Comparison of ENCODE assay signal across 37 cellular contexts in the genomic region with DNA sequence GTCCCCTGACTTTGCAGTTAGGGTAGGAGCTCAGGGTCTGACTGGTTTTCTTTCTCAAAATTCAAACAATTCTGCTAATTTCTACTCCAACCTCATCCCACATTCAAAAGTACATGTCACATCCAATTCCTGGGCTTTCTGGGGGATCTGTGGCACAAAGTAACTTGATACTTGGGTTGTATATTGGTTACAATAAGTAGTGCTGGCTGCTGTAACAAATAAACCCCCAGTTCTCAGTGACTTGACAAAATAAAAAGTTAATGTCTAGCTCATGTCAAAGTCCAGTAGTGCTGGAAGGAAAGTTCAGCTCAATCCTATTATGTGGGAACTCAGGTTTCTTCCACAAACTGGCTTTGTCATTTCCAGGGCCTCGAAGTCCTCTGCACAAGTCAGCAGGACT. TPM values are rescaled to one million over a fixed set of nuclear protein-coding genes. Genes with fewer than 3 reads are reported as not detected.
DNase-seq lines count a peak whose midpoint lies in the region; ATAC-seq, FAIRE-seq and TF ChIP-seq lines count a peak whose summit lies in the region.
"Had no signal": no experiment of that assay in that cellular context is flagged by ENCODE, and none has a peak within 500 bp of the region (broad histone marks: within the 10 kb centered on the region; RNA-seq: fewer than 3 reads in every experiment).

No MANE protein-coding gene starts in this region.

- H3K36me3 Mint-ChIP-seq in neural crest cell (ENCODE audit: low read depth) = no peaks in the 10 kb centered on the region
- no peaks in the 10 kb centered on the region for H3K36me3 Mint-ChIP-seq in naive thymus-derived CD8-positive, alpha-beta T cell
- H3K36me3 Mint-ChIP-seq: CD14-positive monocyte; CD4-positive, alpha-beta memory T cell; CD4-positive, CD25-positive, alpha-beta regulatory T cell; CD8-positive, alpha-beta memory T cell; CD8-positive, alpha-beta T cell had no signal

- H3K27me3 Mint-ChIP-seq in neural crest cell (ENCODE audit: low read depth) = no peaks in the 10 kb centered on the region
- peaks cover 0 to 2% (median 0%) of the 10 kb centered on the region in 5 donors for H3K27me3 Mint-ChIP-seq in naive thymus-derived CD8-positive, alpha-beta T cell
- H3K27me3 Mint-ChIP-seq: B cell had no signal

- H3K36me3 ChIP-seq in HepG2 (replicated peaks in 1 of 2; ENCODE audit: control insufficient read depth in 1 of 2, insufficient read depth in 2 of 2, low read length in 2 of 2) (no peaks in the 10 kb centered on the region), right lobe of liver (no peaks in the 10 kb centered on the region), KMS-11 (ENCODE audit: insufficient read depth) (no peaks in the 10 kb centered on the region), K562 (ENCODE audit: control insufficient read depth, insufficient read depth, low read length) (no peaks in the 10 kb centered on the region)
- H3K36me3 ChIP-seq: BE2C; BLaER1; BLaER1 treated with 17β-estradiol and CSF1 and Interleukin-3, amounts not matched to agents 10 nM and 100 nM had no signal

- no TSS peak for BruUV-seq in HepG2 (replicated peaks; lab: Mats Ljungman, UMichigan)
- no TSS peak for BruUV-seq in K562 (replicated peaks; lab: Mats Ljungman, UMichigan)

- peaks cover 6% of the 10 kb centered on the region; the same call in 1 of the 2 replicates for H3K4me1 ChIP-seq in HepG2 (ENCODE audit: insufficient read depth, low read length)
- no peaks in the 10 kb centered on the region for H3K4me1 ChIP-seq in right lobe of liver
- H3K4me1 ChIP-seq in KMS-11 (ENCODE audit: low read depth, poor library complexity, severe bottlenecking) = peaks cover 61% of the 10 kb centered on the region
- H3K4me1 ChIP-seq in K562 (replicated peaks in 1 of 2; ENCODE audit: control insufficient read depth in 2 of 2, insufficient read depth in 2 of 2, low read length in 2 of 2) = peaks cover 0 to 4% of the 10 kb centered on the region in 2 experiments; a peak in 2 of 5 replicates
- H3K4me1 ChIP-seq: A549, BE2C had no signal

- no peaks in the 10 kb centered on the region for H3K9me1 ChIP-seq in K562 (ENCODE audit: control insufficient read depth, insufficient read depth, low read length)

- no peaks in the 10 kb centered on the region for H3K9me3 ChIP-seq in HepG2 (ENCODE audit: low read length)
- H3K9me3 ChIP-seq in right lobe of liver = no peaks in the 10 kb centered on the region
- no peaks in the 10 kb centered on the region for H3K9me3 ChIP-seq in K562 (replicated peaks; ENCODE audit: control insufficient read depth, insufficient read depth, low read depth, low read length)
- H3K9me3 ChIP-seq: A549; BE2C; BLaER1; BLaER1 treated with 17β-estradiol and CSF1 and Interleukin-3, amounts not matched to agents 10 nM and 100 nM; Caco-2 had no signal

- no peaks in the 10 kb centered on the region for H3K9me3 Mint-ChIP-seq in neural crest cell
- no peaks in the 10 kb centered on the region for H3K9me3 Mint-ChIP-seq in naive thymus-derived CD8-positive, alpha-beta T cell
- H3K9me3 Mint-ChIP-seq: CD14-positive monocyte; CD4-positive, alpha-beta memory T cell; CD4-positive, alpha-beta T cell; CD4-positive, CD25-positive, alpha-beta regulatory T cell; CD8-positive, alpha-beta memory T cell; CD8-positive, alpha-beta T cell had no signal

- POLR2A ChIA-PET in HepG2 (lab: Yijun Ruan, JAX) = no interaction called here
- POLR2A ChIA-PET in K562 (lab: Yijun Ruan, JAX) = interaction anchor here (0.6 kb wide), 1 partner anchor 16 kb away, joined by 4 read pairs; no protein-coding TSS in a partner anchor
- POLR2A ChIA-PET in naive thymus-derived CD8-positive, alpha-beta T cell (lab: Charles Lee) = no interaction called here

- H3K4me3 ChIP-seq in HepG2 (replicated peaks in 1 of 3; ENCODE audit: insufficient read depth in 1 of 3, low read depth in 2 of 3, low read length in 3 of 3) = no peak overlapping the region
- H3K4me3 ChIP-seq in right lobe of liver = no peak overlapping the region
- H3K4me3 ChIP-seq in KMS-11 (IDR thresholded peaks at IDR 0.05; ENCODE audit: insufficient read depth, low read depth, low read length) = no peak overlapping the region
- no peak overlapping the region for H3K4me3 ChIP-seq in K562
- H3K4me3 ChIP-seq: A549; BLaER1; BLaER1 treated with 17β-estradiol and CSF1 and Interleukin-3, amounts not matched to agents 10 nM and 100 nM had no signal

- H3K27ac ChIP-seq in HepG2 (ENCODE audit: extremely low read length, insufficient read depth, low read length) (no peak overlapping the region), right lobe of liver (no peak overlapping the region), KMS-11 (peak overlapping the region; percentile 61), K562 (ENCODE audit: extremely low read depth, low read depth, low read length) (no peak overlapping the region)
- H3K27ac ChIP-seq: 22Rv1; A549; BLaER1; BLaER1 treated with 17β-estradiol and CSF1 and Interleukin-3, amounts not matched to agents 10 nM and 100 nM; C4-2B had no signal

- TF ChIP-seq CTCF in HepG2 (CRISPR knock-in tag; IDR thresholded peaks at IDR 0.05) = no peak
- no peak for TF ChIP-seq CTCF in right lobe of liver (IDR thresholded peaks at IDR 0.05)
- TF ChIP-seq CTCF in KMS-11 (conservative IDR thresholded peaks at IDR 0.05; ENCODE audit: low read depth, low read length) = no peak
- TF ChIP-seq CTCF in K562 (IDR thresholded peaks at IDR 0.05 in 2 of 3, conservative IDR thresholded peaks at IDR 0.05 in 1 of 3; ENCODE audit: insufficient read depth in 2 of 3, low read depth in 1 of 3, low read length in 3 of 3) = no peak
- TF ChIP-seq CTCF in neural crest cell (conservative IDR thresholded peaks at IDR 0.05) = no peak

- H3K79me2 ChIP-seq in HepG2 (ENCODE audit: insufficient read depth, low read length) = no peaks in the 10 kb centered on the region
- no peaks in the 10 kb centered on the region for H3K79me2 ChIP-seq in KMS-11 (ENCODE audit: insufficient read depth, low read depth)
- no peaks in the 10 kb centered on the region for H3K79me2 ChIP-seq in K562 (ENCODE audit: control insufficient read depth, insufficient read depth, low read length)

- intact Hi-C loops in HepG2 (cut with micrococcal nuclease; ENCODE audit: unreplicated experiment) (no loop called here), right lobe of liver (cut with DNase I) (no loop called here), K562 (cut with micrococcal nuclease) (no loop called here)

- DNase-seq in HepG2 (ENCODE audit: low spot score) (no peak), right lobe of liver (no peak), K562 (ENCODE audit: extremely low read depth in 1 of 4, low spot score in 3 of 4) (no peak), neural crest cell (ENCODE audit: low read depth, low spot score) (no peak), hepatic stellate cell (ENCODE audit: low spot score) (no peak)
- DNase-seq in naive thymus-derived CD8-positive, alpha-beta T cell = no peak
- DNase-seq in stimulated activated CD4-positive, alpha-beta T cell treated with anti-CD3 and anti-CD28 coated beads, Interleukin-12 subunit alpha, Interleukin-12 subunit beta, amount 100 ng/mL, for 4 hours = no peak
- DNase-seq: 8988T; ACHN; AML-193; BE2C; C1 segment of cervical spinal cord; Caco-2; Calu3; CD4-positive, alpha-beta memory T cell; CD4-positive, alpha-beta T cell; CD4-positive, CD25-positive, alpha-beta regulatory T cell; CD8-positive, alpha-beta memory T cell; CD8-positive, alpha-beta T cell; COR-L47; DMS 273 treated with DMSO at 0.1 percent for 48 hours; DMS153; DMS53; DMS79; DMS79 treated with DMSO at 0.1 percent for 48 hours; DND-41; EL had no signal

- peak overlapping the region; percentile 16 for H3K27ac Mint-ChIP-seq in neural crest cell (ENCODE audit: unreplicated experiment)
- no peak overlapping the region for H3K27ac Mint-ChIP-seq in naive thymus-derived CD8-positive, alpha-beta T cell
- H3K27ac Mint-ChIP-seq: B cell; CD14-positive monocyte; CD4-positive, alpha-beta memory T cell; CD4-positive, alpha-beta T cell; CD4-positive, CD25-positive, alpha-beta regulatory T cell; CD8-positive, alpha-beta memory T cell; CD8-positive, alpha-beta T cell had no signal

- no peak overlapping the region for H3K9ac ChIP-seq in HepG2 (ENCODE audit: insufficient read depth, low read depth, low read length)
- H3K9ac ChIP-seq in KMS-11 = peak overlapping the region; percentile 4; the same call in 1 of the 2 replicates
- H3K9ac ChIP-seq in K562 (ENCODE audit: insufficient read depth in 1 of 2, low read depth in 2 of 2, low read length in 2 of 2) = no peak overlapping the region
- H3K9ac ChIP-seq: BLaER1; BLaER1 treated with 17β-estradiol and CSF1 and Interleukin-3, amounts not matched to agents 10 nM and 100 nM had no signal

- FAIRE-seq in HepG2 (lab: Jason Lieb, UNC) (no peak), K562 (lab: Jason Lieb, UNC) (no peak)
- FAIRE-seq: A204.1, A549, D721Med had no signal

- H3K4me1 Mint-ChIP-seq in neural crest cell = no peaks in the 10 kb centered on the region
- peaks cover 6 to 18% (median 9%) of the 10 kb centered on the region in 4 donors for H3K4me1 Mint-ChIP-seq in naive thymus-derived CD8-positive, alpha-beta T cell
- H3K4me1 Mint-ChIP-seq: CD8-positive, alpha-beta memory T cell had no signal

- TF ChIP-seq EP300 in HepG2 (IDR thresholded peaks at IDR 0.05; ENCODE audit: low read depth in 2 of 2, low read length in 2 of 2) (no peak), HepG2 (CRISPR knock-in tag; IDR thresholded peaks at IDR 0.05; ENCODE audit: borderline replicate concordance) (no peak), K562 (IDR thresholded peaks at IDR 0.05; ENCODE audit: low read length) (no peak)

- in situ Hi-C loops in HepG2 (cut with HindIII; ENCODE audit: extremely low pct_ligation_motif_present, low pct_unique_long_range_greater_than_20kb) (no loop called here), K562 (cut with MboI) (no loop called here)

- no peaks in the 10 kb centered on the region for H4K20me1 ChIP-seq in HepG2 (ENCODE audit: insufficient read depth, low read length)
- no peaks in the 10 kb centered on the region for H4K20me1 ChIP-seq in KMS-11 (ENCODE audit: insufficient read depth)
- H4K20me1 ChIP-seq in K562 (replicated peaks; ENCODE audit: control insufficient read depth, insufficient read depth, low read length) = no peaks in the 10 kb centered on the region
- H4K20me1 ChIP-seq: BLaER1; BLaER1 treated with 17β-estradiol and CSF1 and Interleukin-3, amounts not matched to agents 10 nM and 100 nM had no signal

- no peak overlapping the region for H2AFZ ChIP-seq in HepG2 (ENCODE audit: low read length)
- peak overlapping the region; percentile 44; the same call in 1 of the 2 replicates for H2AFZ ChIP-seq in KMS-11 (ENCODE audit: low read depth)
- H2AFZ ChIP-seq in K562 (ENCODE audit: low read depth, low read length) = no peak overlapping the region

- 44% methylated on average over 1 of the region's 1 CpG for WGBS in HepG2 (ENCODE audit: low lambda C conversion rate)
- WGBS in right lobe of liver (ENCODE audit: insufficient coverage, low coverage, low lambda C conversion rate, missing lambda C conversion rate) = 100% methylated on average over 1 of the region's 1 CpG
- 0% methylated on average over 1 of the region's 1 CpG for WGBS in K562 (ENCODE audit: insufficient coverage, low coverage, missing lambda C conversion rate)

- TF ChIP-seq RAD21 in HepG2 (CRISPR knock-in tag; IDR thresholded peaks at IDR 0.05) (no peak), K562 (CRISPR knock-in tag; conservative IDR thresholded peaks at IDR 0.05 in 1 of 2, IDR thresholded peaks at IDR 0.05 in 1 of 2) (no peak)

- CTCF ChIA-PET in HepG2 (lab: Yijun Ruan, JAX; ENCODE audit: low intra/inter-chr PET ratio, low total read pairs) (no interaction called here), K562 (lab: Yijun Ruan, JAX; ENCODE audit: low intra/inter-chr PET ratio) (no interaction called here)

- H3K4me2 ChIP-seq in HepG2 (ENCODE audit: low read depth, low read length) (no peak overlapping the region), KMS-11 (peak overlapping the region; percentile 75; the same call in 1 of the 2 replicates), K562 (ENCODE audit: insufficient read depth, low read length) (no peak overlapping the region)
- H3K4me2 ChIP-seq: A549; BLaER1; BLaER1 treated with 17β-estradiol and CSF1 and Interleukin-3, amounts not matched to agents 10 nM and 100 nM had no signal

- H3K4me3 Mint-ChIP-seq in neural crest cell = no peak overlapping the region
- H3K4me3 Mint-ChIP-seq in naive thymus-derived CD8-positive, alpha-beta T cell = no peak overlapping the region
- H3K4me3 Mint-ChIP-seq: B cell; CD14-positive monocyte; CD4-positive, alpha-beta memory T cell; CD4-positive, alpha-beta T cell; CD4-positive, CD25-positive, alpha-beta regulatory T cell; CD8-positive, alpha-beta memory T cell; CD8-positive, alpha-beta T cell had no signal

- H3K27me3 ChIP-seq in HepG2 (ENCODE audit: control insufficient read depth in 1 of 2, insufficient read depth in 2 of 2, low read length in 2 of 2) = peaks cover 0 to 12% of the 10 kb centered on the region in 2 experiments; a peak in 3 of 5 replicates
- no peaks in the 10 kb centered on the region for H3K27me3 ChIP-seq in right lobe of liver
- H3K27me3 ChIP-seq in KMS-11 (ENCODE audit: insufficient read depth, low read depth) = no peaks in the 10 kb centered on the region
- peaks cover 30 to 38% of the 10 kb centered on the region in 2 experiments for H3K27me3 ChIP-seq in K562 (ENCODE audit: control insufficient read depth in 2 of 2, insufficient read depth in 2 of 2, low read length in 2 of 2)
- H3K27me3 ChIP-seq: BE2C; BLaER1; BLaER1 treated with 17β-estradiol and CSF1 and Interleukin-3, amounts not matched to agents 10 nM and 100 nM had no signal

- TF ChIP-seq POLR2A in HepG2 (IDR thresholded peaks at IDR 0.05; ENCODE audit: insufficient read depth in 1 of 2, low read depth in 2 of 2, low read length in 2 of 2) (no peak), right lobe of liver (IDR thresholded peaks at IDR 0.05) (no peak), K562 (conservative IDR thresholded peaks at IDR 0.05) (no peak)

- no peak for ATAC-seq in HepG2
- no peak for ATAC-seq in right lobe of liver
- ATAC-seq in K562 = no peak
- no peak for ATAC-seq in naive thymus-derived CD8-positive, alpha-beta T cell
- ATAC-seq: A549; CD8-positive, alpha-beta T cell had no signal

RNA-seq across cellular contexts. Expression of gene LGALSL, which starts 23.1 kb away (rescaled TPM):
- 15.4 and 22.6 TPM in 2 replicates for total RNA-seq in HepG2 (2016; rRNA removed; fragmentation: Illumina TruSeq; extraction: Trizol)
- 6.1 and 12.0 TPM in 2 replicates for total RNA-seq in HepG2 (2016; cell fraction: cytosol; rRNA removed; fragmentation: Illumina TruSeq; extraction: Trizol; ENCODE audit: low read depth)
- total RNA-seq in HepG2 (2016; cell fraction: insoluble cytoplasmic fraction; rRNA removed; fragmentation: Illumina TruSeq; extraction: Trizol) = 15.9 and 18.2 TPM in 2 replicates
- 15.5 and 19.7 TPM in 2 replicates for total RNA-seq in HepG2 (2016; cell fraction: membrane; rRNA removed; fragmentation: Illumina TruSeq; extraction: Trizol)
- total RNA-seq in HepG2 (2016; cell fraction: nucleus; rRNA removed; fragmentation: Illumina TruSeq; extraction: Trizol) = 7.0 and 10.0 TPM in 2 replicates
- 16.2 and 20.0 TPM in 2 replicates for polyA plus RNA-seq in HepG2 (2011; rRNA removed)
- 17.5 and 21.3 TPM in 2 replicates for polyA plus RNA-seq in HepG2 (2011; cell fraction: cytosol; rRNA removed)
- polyA plus RNA-seq in HepG2 (2011; cell fraction: nucleus; rRNA removed) = 8.2 and 8.9 TPM in 2 replicates
- polyA plus RNA-seq in HepG2 (2012) = 18.4 and 25.6 TPM in 2 replicates
- 19.9 and 23.2 TPM in 2 replicates for polyA plus RNA-seq in HepG2 (2016; cell fraction: cytosol; fragmentation: Illumina TruSeq; extraction: Trizol; ENCODE audit: low read depth)
- polyA plus RNA-seq in HepG2 (2016; cell fraction: insoluble cytoplasmic fraction; fragmentation: Illumina TruSeq; extraction: Trizol; ENCODE audit: low read depth) = 28.6 and 32.5 TPM in 2 replicates
- polyA plus RNA-seq in HepG2 (2016; cell fraction: membrane; fragmentation: Illumina TruSeq; extraction: Trizol; ENCODE audit: low read depth) = 19.7 and 21.5 TPM in 2 replicates
- polyA plus RNA-seq in HepG2 (2016; cell fraction: nucleus; fragmentation: Illumina TruSeq; extraction: Trizol; ENCODE audit: insufficient read depth, low read depth) = 15.4 and 23.3 TPM in 2 replicates
- 8.2 and 17.7 TPM in 2 replicates for polyA minus RNA-seq in HepG2 (2011; rRNA and poly(A)+ RNA removed; ENCODE audit: low replicate concordance)
- 16.6 and 18.6 TPM in 2 replicates for polyA minus RNA-seq in HepG2 (2011; cell fraction: cytosol; rRNA and poly(A)+ RNA removed)
- 5.4 and 7.6 TPM in 2 replicates for polyA minus RNA-seq in HepG2 (2011; cell fraction: nucleus; rRNA and poly(A)+ RNA removed)
- 1 to 10 TPM; 3.2 to 8.1 (median 5.4) TPM for total RNA-seq in right lobe of liver
- total RNA-seq in K562 (2011; cell fraction: chromatin; rRNA removed; ENCODE audit: low replicate concordance) = not detected in 2 replicates
- not detected in 2 replicates for total RNA-seq in K562 (2011; cell fraction: nucleolus; rRNA removed)
- not detected in 2 replicates for total RNA-seq in K562 (2011; cell fraction: nucleoplasm; rRNA removed)
- total RNA-seq in K562 (2014; rRNA removed) = 0.09 and 0.24 TPM in 2 replicates
- total RNA-seq in K562 (2014; rRNA removed; fragmentation: Illumina TruSeq; extraction: Trizol) = 0.15 and 0.26 TPM in 2 replicates
- total RNA-seq in K562 (2015; rRNA removed; fragmentation: Illumina TruSeq; extraction: Trizol) = not detected in 2 replicates
- total RNA-seq in K562 (2021) = 0.22 TPM in 1 of 2 replicates, not detected in the other
- polyA plus RNA-seq in K562 (2011; rRNA removed) = 0.29 and 0.47 TPM in 2 replicates
- polyA plus RNA-seq in K562 (2011; cell fraction: cytosol; rRNA removed) = 0.03 and 0.83 TPM in 2 replicates
- polyA plus RNA-seq in K562 (2011; cell fraction: nucleus; rRNA removed) = 0.42 TPM in 1 of 2 replicates, not detected in the other
- polyA plus RNA-seq in K562 (2012) = 0.04 and 0.08 TPM in 2 replicates
- 0.16 and 0.24 TPM in 2 replicates for polyA plus RNA-seq in K562 (2014; fragmentation: Illumina TruSeq; extraction: Trizol)
- polyA plus RNA-seq in K562 (2014; fragmentation: Nextera tagmentation; extraction: Ambion mirVana) = under 1 TPM; 0.04 to 0.13 TPM
- polyA plus RNA-seq in K562 (2014; rRNA removed) = not detected in 2 replicates
- 0.21 and 0.51 TPM in 2 replicates for polyA minus RNA-seq in K562 (2011; rRNA and poly(A)+ RNA removed)
- polyA minus RNA-seq in K562 (2011; cell fraction: cytosol; rRNA and poly(A)+ RNA removed) = not detected in 2 replicates
- polyA minus RNA-seq in K562 (2011; cell fraction: nucleus; rRNA and poly(A)+ RNA removed) = 0.22 TPM in 1 of 2 replicates, not detected in the other
- 29.1 and 31.1 TPM in 2 replicates for total RNA-seq in neural crest cell
- under 1 TPM; 0.73 to 0.93 TPM for total RNA-seq in naive thymus-derived CD8-positive, alpha-beta T cell
- polyA plus RNA-seq in naive thymus-derived CD8-positive, alpha-beta T cell = 1 to 10 TPM in 1 of 3 donors, under 1 TPM in 2; 0.32 to 1.4 (median 0.32) TPM

RNA-seq across cellular contexts. Expression of gene AFTPH, which starts 47.1 kb away (rescaled TPM):
- total RNA-seq in HepG2 (2016; rRNA removed; fragmentation: Illumina TruSeq; extraction: Trizol) (36.8 and 45.9 TPM in 2 replicates), right lobe of liver (10 to 100 TPM; 14.9 to 24.4 (median 19.8) TPM), K562 (2014; rRNA removed) (10.8 and 12.9 TPM in 2 replicates), K562 (2014; rRNA removed; fragmentation: Illumina TruSeq; extraction: Trizol) (21.2 and 24.9 TPM in 2 replicates), K562 (2015; rRNA removed; fragmentation: Illumina TruSeq; extraction: Trizol) (23.3 and 26.2 TPM in 2 replicates), K562 (2021) (13.6 and 13.8 TPM in 2 replicates), neural crest cell (14.6 and 17.3 TPM in 2 replicates)
- 17.9 and 21.2 TPM in 2 replicates for total RNA-seq in HepG2 (2016; cell fraction: cytosol; rRNA removed; fragmentation: Illumina TruSeq; extraction: Trizol; ENCODE audit: low read depth)
- total RNA-seq in HepG2 (2016; cell fraction: insoluble cytoplasmic fraction; rRNA removed; fragmentation: Illumina TruSeq; extraction: Trizol) = 36.6 and 50.6 TPM in 2 replicates
- total RNA-seq in HepG2 (2016; cell fraction: membrane; rRNA removed; fragmentation: Illumina TruSeq; extraction: Trizol) = 30.5 and 36.5 TPM in 2 replicates
- total RNA-seq in HepG2 (2016; cell fraction: nucleus; rRNA removed; fragmentation: Illumina TruSeq; extraction: Trizol) = 27.4 and 31.1 TPM in 2 replicates
- polyA plus RNA-seq in HepG2 (2011; rRNA removed) (22.6 and 27.5 TPM in 2 replicates), K562 (2011; rRNA removed) (17.8 and 21.5 TPM in 2 replicates), K562 (2014; fragmentation: Illumina TruSeq; extraction: Trizol) (15.5 and 18.3 TPM in 2 replicates), K562 (2014; fragmentation: Nextera tagmentation; extraction: Ambion mirVana) (1 to 10 TPM; 8.0 to 9.3 TPM), K562 (2014; rRNA removed) (12.2 and 12.6 TPM in 2 replicates)
- polyA plus RNA-seq in HepG2 (2011; cell fraction: cytosol; rRNA removed) = 12.5 and 16.4 TPM in 2 replicates
- polyA plus RNA-seq in HepG2 (2011; cell fraction: nucleus; rRNA removed) = 8.6 and 11.4 TPM in 2 replicates
- polyA plus RNA-seq in HepG2 (2012) = 19.6 and 29.6 TPM in 2 replicates
- 3.8 and 5.1 TPM in 2 replicates for polyA plus RNA-seq in HepG2 (2016; cell fraction: cytosol; fragmentation: Illumina TruSeq; extraction: Trizol; ENCODE audit: low read depth)
- 41.1 and 41.2 TPM in 2 replicates for polyA plus RNA-seq in HepG2 (2016; cell fraction: insoluble cytoplasmic fraction; fragmentation: Illumina TruSeq; extraction: Trizol; ENCODE audit: low read depth)
- polyA plus RNA-seq in HepG2 (2016; cell fraction: membrane; fragmentation: Illumina TruSeq; extraction: Trizol; ENCODE audit: low read depth) = 11.6 and 13.1 TPM in 2 replicates
- 35.6 and 37.0 TPM in 2 replicates for polyA plus RNA-seq in HepG2 (2016; cell fraction: nucleus; fragmentation: Illumina TruSeq; extraction: Trizol; ENCODE audit: insufficient read depth, low read depth)
- polyA minus RNA-seq in HepG2 (2011; rRNA and poly(A)+ RNA removed; ENCODE audit: low replicate concordance) = 9.2 and 13.7 TPM in 2 replicates
- polyA minus RNA-seq in HepG2 (2011; cell fraction: cytosol; rRNA and poly(A)+ RNA removed) = 16.5 and 19.2 TPM in 2 replicates
- polyA minus RNA-seq in HepG2 (2011; cell fraction: nucleus; rRNA and poly(A)+ RNA removed) = 36.2 and 39.9 TPM in 2 replicates
- 12.6 and 37.3 TPM in 2 replicates for total RNA-seq in K562 (2011; cell fraction: chromatin; rRNA removed; ENCODE audit: low replicate concordance)
- total RNA-seq in K562 (2011; cell fraction: nucleolus; rRNA removed) = 6.3 and 9.9 TPM in 2 replicates
- total RNA-seq in K562 (2011; cell fraction: nucleoplasm; rRNA removed) = 12.0 and 18.2 TPM in 2 replicates
- polyA plus RNA-seq in K562 (2011; cell fraction: cytosol; rRNA removed) = 6.8 and 10.1 TPM in 2 replicates
- 9.6 and 13.3 TPM in 2 replicates for polyA plus RNA-seq in K562 (2011; cell fraction: nucleus; rRNA removed)
- polyA plus RNA-seq in K562 (2012) = 13.9 and 14.1 TPM in 2 replicates
- polyA minus RNA-seq in K562 (2011; rRNA and poly(A)+ RNA removed) = 31.0 and 36.1 TPM in 2 replicates
- polyA minus RNA-seq in K562 (2011; cell fraction: cytosol; rRNA and poly(A)+ RNA removed) = 11.6 and 12.5 TPM in 2 replicates
- polyA minus RNA-seq in K562 (2011; cell fraction: nucleus; rRNA and poly(A)+ RNA removed) = 11.3 and 21.7 TPM in 2 replicates
- total RNA-seq in naive thymus-derived CD8-positive, alpha-beta T cell = 10 to 100 TPM; 49.5 to 51.6 TPM
- polyA plus RNA-seq in naive thymus-derived CD8-positive, alpha-beta T cell = 10 to 100 TPM; 20.9 to 23.6 (median 22.5) TPM

Comparison
In these comparisons a context has a peak if more than half of its experiments do, and no peak if none do; other contexts are left out.
1. Of the 241 proteins assayed by ChIP-seq in both HepG2 and K562: peak only in HepG2: none; only in K562: none; in both: ZNF12; in neither: 240.